Comparison of ENCODE assay signal across 24 cellular contexts in genomic region chr20:58022711-58023110, GRCh38.
"Had no signal": no experiment of that assay in that cellular context is flagged by ENCODE, and none has a peak within 500 bp of the region (broad histone marks: within the 10 kb centered on the region; RNA-seq: fewer than 3 reads in every experiment).

No MANE protein-coding gene starts in this region.

- H3K36me3 ChIP-seq: breast epithelium, Peyer's patch had no signal

- H3K4me1 ChIP-seq: Peyer's patch had no signal

- H3K27ac ChIP-seq: breast epithelium, Peyer's patch had no signal

- H3K4me3 ChIP-seq: breast epithelium, Peyer's patch had no signal

- H3K27me3 ChIP-seq: breast epithelium, Peyer's patch had no signal

- H3K9me3 ChIP-seq: breast epithelium, Peyer's patch had no signal

- FAIRE-seq: TTC549 had no signal

- ATAC-seq: activated CD8-positive, alpha-beta memory T cell treated with anti-CD3 and anti-CD28 coated beads, Interleukin-2, amount 10 ng/mL, durations not matched to agents 7 days and 5 days had no signal

- DNase-seq: activated B cell treated with CpG ODN at 0.5 μM for 24 hours; activated CD4-positive, alpha-beta T cell treated with anti-CD3 and anti-CD28 coated beads for 1 hour; activated CD4-positive, alpha-beta T cell treated with anti-CD3 and anti-CD28 coated beads, Interleukin-2, amount 10 ng/mL, durations not matched to agents 24 days and 14 days; activated CD4-positive, alpha-beta T cell treated with anti-CD3 and anti-CD28 coated beads, Interleukin-2, amount 50 U/mL, for 48 hours; activated CD8-positive, alpha-beta memory T cell treated with anti-CD3 and anti-CD28 coated beads, Interleukin-2, amount 10 ng/mL, durations not matched to agents 7 days and 5 days; activated gamma-delta T cell treated with Interleukin-2 at 50 U/mL for 16 hours; activated naive CD4-positive, alpha-beta T cell treated with anti-CD3 and anti-CD28 coated beads, Interleukin-2, amount 50 U/mL, for 16 hours; activated naive CD8-positive, alpha-beta T cell treated with anti-CD3 and anti-CD28 coated beads, Interleukin-2, amount 10 ng/mL, durations not matched to agents 7 days and 5 days; activated T-cell treated with anti-CD3 and anti-CD28 coated beads, Interleukin-2, amount 50 U/mL, for 24 hours; central memory CD4-positive, alpha-beta T cell; Karpas-422; NCI-H1105 treated with DMSO at 0.1 percent for 48 hours; NCI-H1436 treated with DMSO at 0.1 percent for 48 hours; NCI-H187; NCI-H2081; NCI-H446; NCI-H524; SHP77 treated with DMSO at 0.1 percent for 48 hours; T-cell; T-helper 2 cell; T1000 had no signal
